8 cellular contexts compared by ENCODE assay signal in the genomic region with DNA sequence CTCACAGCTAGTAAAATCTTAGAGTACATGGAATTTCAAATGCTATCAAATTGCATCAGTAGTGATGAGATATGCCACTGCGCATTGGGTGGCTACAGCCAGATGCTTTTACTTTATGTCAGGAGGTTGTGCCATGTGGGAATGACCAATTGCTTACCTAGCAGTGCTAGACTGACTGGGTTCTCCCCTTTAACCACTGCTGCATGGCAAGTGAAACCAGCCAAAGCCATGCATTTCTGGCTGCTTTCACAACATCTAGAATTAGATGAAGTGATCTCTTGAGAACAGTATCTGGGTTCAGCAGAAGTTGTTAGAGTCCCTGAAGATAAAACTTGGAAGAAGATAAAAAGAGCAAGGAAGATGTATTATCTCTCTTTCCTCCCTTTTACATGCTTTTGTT.
"Had no signal": no experiment of that assay in that cellular context is flagged by ENCODE, and none has a peak within 500 bp of the region (broad histone marks: within the 10 kb centered on the region; RNA-seq: fewer than 3 reads in every experiment).

No MANE protein-coding gene starts in this region.

- ATAC-seq: K562 had no signal

- H3K4me3 Mint-ChIP-seq: H9 had no signal

- FAIRE-seq: H54, HTR-8/SVneo, K562 had no signal

- H3K4me3 ChIP-seq: K562 had no signal

- DNase-seq: GOT3, H9, HCEC 1CT, IMR-90, KG1 had no signal

- H3K27ac Mint-ChIP-seq: H9 had no signal
